ENCODE assay signal across 1 cellular context in the genomic region with DNA sequence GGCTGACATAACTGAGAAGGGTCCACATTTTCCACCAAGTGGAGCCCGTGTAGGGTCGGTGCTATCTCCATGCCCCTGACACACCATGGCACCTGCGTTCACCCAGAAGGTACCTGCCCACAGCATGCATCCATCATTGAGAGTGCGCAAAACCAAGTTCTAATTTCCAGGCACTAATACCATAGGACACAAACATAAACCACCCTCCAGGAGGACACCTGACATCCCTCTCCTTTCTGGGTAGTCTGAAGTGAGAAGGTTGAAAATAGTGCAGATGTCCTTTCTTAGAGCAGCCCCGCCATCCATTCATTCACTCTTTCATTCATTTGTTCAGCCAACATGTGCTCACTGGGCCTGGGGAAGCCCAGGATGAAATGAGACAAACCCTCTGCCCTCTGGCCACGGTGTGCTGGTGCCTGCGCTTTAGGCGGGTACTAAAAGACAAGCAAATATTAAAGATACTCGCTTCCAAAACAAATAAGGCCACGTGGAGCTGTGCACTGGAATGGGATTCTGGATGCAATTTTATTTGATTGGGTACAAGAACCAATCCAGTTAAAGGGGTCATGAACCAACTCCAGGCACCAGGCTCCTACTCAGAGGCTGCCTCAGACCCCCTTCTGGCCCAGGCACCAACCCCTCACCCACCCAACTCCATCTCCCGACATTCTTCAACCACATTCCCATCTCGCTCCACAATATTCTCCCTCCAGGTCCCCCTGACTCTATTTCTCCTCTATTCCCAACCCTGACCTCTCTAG.
TF ChIP-seq lines count a peak whose summit lies in the region.

No MANE protein-coding gene starts in this region.

TF ChIP-seq in SK-N-SH, 30 proteins besides CTCF, POLR2A, EP300 and RAD21 (continued from another document):
- TF ChIP-seq, protein P1, sequence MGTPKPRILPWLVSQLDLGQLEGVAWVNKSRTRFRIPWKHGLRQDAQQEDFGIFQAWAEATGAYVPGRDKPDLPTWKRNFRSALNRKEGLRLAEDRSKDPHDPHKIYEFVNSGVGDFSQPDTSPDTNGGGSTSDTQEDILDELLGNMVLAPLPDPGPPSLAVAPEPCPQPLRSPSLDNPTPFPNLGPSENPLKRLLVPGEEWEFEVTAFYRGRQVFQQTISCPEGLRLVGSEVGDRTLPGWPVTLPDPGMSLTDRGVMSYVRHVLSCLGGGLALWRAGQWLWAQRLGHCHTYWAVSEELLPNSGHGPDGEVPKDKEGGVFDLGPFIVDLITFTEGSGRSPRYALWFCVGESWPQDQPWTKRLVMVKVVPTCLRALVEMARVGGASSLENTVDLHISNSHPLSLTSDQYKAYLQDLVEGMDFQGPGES (IDR thresholded peaks at IDR 0.05; ENCODE audit: low read depth, low read length): no peak
- TF ChIP-seq MEF2A (IDR thresholded peaks at IDR 0.05; ENCODE audit: borderline replicate concordance, low read depth) (no peak), TEAD4 (IDR thresholded peaks at IDR 0.05; ENCODE audit: borderline replicate concordance, insufficient read depth) (no peak)
- TF ChIP-seq, protein P2, sequence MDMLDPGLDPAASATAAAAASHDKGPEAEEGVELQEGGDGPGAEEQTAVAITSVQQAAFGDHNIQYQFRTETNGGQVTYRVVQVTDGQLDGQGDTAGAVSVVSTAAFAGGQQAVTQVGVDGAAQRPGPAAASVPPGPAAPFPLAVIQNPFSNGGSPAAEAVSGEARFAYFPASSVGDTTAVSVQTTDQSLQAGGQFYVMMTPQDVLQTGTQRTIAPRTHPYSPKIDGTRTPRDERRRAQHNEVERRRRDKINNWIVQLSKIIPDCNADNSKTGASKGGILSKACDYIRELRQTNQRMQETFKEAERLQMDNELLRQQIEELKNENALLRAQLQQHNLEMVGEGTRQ (IDR thresholded peaks at IDR 0.05; ENCODE audit: borderline replicate concordance, low read depth, low read length): no peak
